ENCODE assay signal across 18 cellular contexts in the genomic region with DNA sequence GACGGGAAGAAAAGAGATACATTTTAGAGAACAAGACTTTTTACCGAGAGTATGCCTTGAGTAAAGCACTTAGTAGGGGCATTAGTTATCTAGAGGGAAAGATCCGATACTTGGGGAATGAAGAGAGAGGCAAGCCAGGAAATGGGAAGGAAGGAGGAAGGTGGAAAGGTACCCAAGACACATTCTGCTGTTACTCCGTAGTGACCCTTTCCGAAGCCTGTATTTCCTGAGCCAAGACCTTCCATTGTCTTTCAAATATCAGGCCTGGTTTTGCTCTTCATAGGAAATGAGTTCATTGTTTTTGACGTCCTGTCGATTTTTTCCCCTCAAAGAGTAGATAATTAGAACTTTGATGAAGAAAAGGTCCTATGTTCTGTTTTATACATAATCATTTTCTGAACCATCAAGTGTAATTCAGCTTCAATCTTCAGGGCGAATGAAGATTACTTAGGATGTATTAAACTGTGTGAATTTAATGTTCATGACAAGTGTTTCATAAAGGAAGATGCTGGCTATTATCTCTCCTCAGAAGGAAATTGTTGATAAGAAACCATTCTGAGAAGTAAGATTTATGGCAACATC.
"Had no signal": no experiment of that assay in that cellular context is flagged by ENCODE, and none has a peak within 500 bp of the region (broad histone marks: within the 10 kb centered on the region; RNA-seq: fewer than 3 reads in every experiment).

No MANE protein-coding gene starts in this region.

- H3K4me1 ChIP-seq: esophagus muscularis mucosa, spleen had no signal

- H3K4me3 ChIP-seq: coronary artery, dorsolateral prefrontal cortex, esophagus muscularis mucosa, gastroesophageal sphincter, mucosa of descending colon, spleen had no signal

- ATAC-seq: gastroesophageal sphincter; mucosa of descending colon; naive thymus-derived CD8-positive, alpha-beta T cell; sciatic nerve had no signal

- DNase-seq: dorsolateral prefrontal cortex; effector CD8-positive, alpha-beta T cell; glutamatergic neuron; kidney glomerular epithelial cell; mucosa of descending colon; naive thymus-derived CD8-positive, alpha-beta T cell; posterior cingulate gyrus; spleen; stimulated activated CD4-positive, alpha-beta T cell treated with anti-CD3 and anti-CD28 coated beads, Interleukin-15, amount 100 ng/mL, for 24 hours; stimulated activated CD4-positive, alpha-beta T cell treated with anti-CD3 and anti-CD28 coated beads, Interleukin-2, amount 100 ng/mL, for 24 hours; stimulated activated naive CD4-positive, alpha-beta T cell; trophoblast cell had no signal

- H3K9me3 ChIP-seq: esophagus muscularis mucosa, gastroesophageal sphincter, mucosa of descending colon, neutrophil, spleen had no signal

- H3K27ac ChIP-seq: coronary artery, dorsolateral prefrontal cortex, epithelial cell of prostate, esophagus muscularis mucosa, gastroesophageal sphincter, neutrophil, spleen had no signal

- H3K27me3 ChIP-seq: dorsolateral prefrontal cortex, esophagus muscularis mucosa, gastroesophageal sphincter, neutrophil, spleen had no signal

- H3K36me3 ChIP-seq: esophagus muscularis mucosa, gastroesophageal sphincter, neutrophil, spleen had no signal
